Comparison of ENCODE assay signal across 16 cellular contexts in genomic region chr12:4817813-4818212, GRCh38.
A peak's percentile ranks its signal among the peaks of the same experiment; 100 is the strongest.
DNase-seq lines count a peak whose midpoint lies in the region; ATAC-seq and TF ChIP-seq lines count a peak whose summit lies in the region.
"Had no signal": no experiment of that assay in that cellular context is flagged by ENCODE, and none has a peak within 500 bp of the region (broad histone marks: within the 10 kb centered on the region; RNA-seq: fewer than 3 reads in every experiment).

No MANE protein-coding gene starts in this region.

- H3K27me3 ChIP-seq in BLaER1 (no peaks in the 10 kb centered on the region), OCI-LY1 (ENCODE audit: insufficient read depth, low read length) (no peaks in the 10 kb centered on the region)

- H3K9me3 ChIP-seq in BLaER1 (no peaks in the 10 kb centered on the region), OCI-LY1 (ENCODE audit: low read length) (no peaks in the 10 kb centered on the region)
- H3K9me3 ChIP-seq: MG63, suprapubic skin had no signal

- intact Hi-C loops in left ventricle myocardium superior (cut with micrococcal nuclease): no loop called here

- H3K27ac Mint-ChIP-seq in endothelial cell (ENCODE audit: unreplicated experiment): no peak overlapping the region
- H3K27ac Mint-ChIP-seq: memory B cell had no signal

- no peak overlapping the region for H2AFZ ChIP-seq in OCI-LY1 (ENCODE audit: low read length)
- H2AFZ ChIP-seq: parathyroid adenoma had no signal

- peaks cover 32% of the 10 kb centered on the region for H3K36me3 Mint-ChIP-seq in endothelial cell (ENCODE audit: low read depth, unreplicated experiment)
- H3K36me3 Mint-ChIP-seq: memory B cell had no signal

- peaks cover 100% of the 10 kb centered on the region for H3K4me1 ChIP-seq in BLaER1
- peaks cover 68% of the 10 kb centered on the region for H3K4me1 ChIP-seq in OCI-LY1 (ENCODE audit: insufficient read depth, low read length, severe bottlenecking)
- H3K4me1 ChIP-seq: parathyroid adenoma had no signal

- no peak overlapping the region for H3K4me3 Mint-ChIP-seq in endothelial cell (ENCODE audit: unreplicated experiment)
- H3K4me3 Mint-ChIP-seq: memory B cell had no signal

- H3K27ac ChIP-seq in BLaER1: peak overlapping the region; percentile 63
- peak overlapping the region; percentile 82 for H3K27ac ChIP-seq in OCI-LY1 (ENCODE audit: low read depth, low read length, poor library complexity, severe bottlenecking)
- H3K27ac ChIP-seq: parathyroid adenoma, RWPE1, suprapubic skin had no signal

- H4K20me1 ChIP-seq in BLaER1: no peaks in the 10 kb centered on the region
- no peaks in the 10 kb centered on the region for H4K20me1 ChIP-seq in OCI-LY1 (ENCODE audit: insufficient read depth, low read length)

- H3K27me3 Mint-ChIP-seq in endothelial cell (ENCODE audit: unreplicated experiment): peaks cover 3% of the 10 kb centered on the region
- H3K27me3 Mint-ChIP-seq: memory B cell had no signal

- H3K4me2 ChIP-seq in BLaER1 (peak overlapping the region; percentile 90), OCI-LY1 (ENCODE audit: low read length) (peak overlapping the region; percentile 49; the same call in 1 of the 2 replicates)

- H3K4me3 ChIP-seq in BLaER1 (peak overlapping the region; percentile 43), OCI-LY1 (ENCODE audit: low read depth, low read length, poor library complexity, severe bottlenecking) (peak overlapping the region; percentile 3)
- H3K4me3 ChIP-seq: MG63, suprapubic skin had no signal

- peak; percentile 16 for DNase-seq in MV-4-11 (lab: John Stamatoyannopoulos, UW)
- DNase-seq in left ventricle myocardium superior: peak; percentile 57
- no peak for DNase-seq in endothelial cell (ENCODE audit: low spot score)
- DNase-seq in CD1c-positive myeloid dendritic cell (ENCODE audit: extremely low spot score): no peak
- DNase-seq: activated CD4-positive, alpha-beta T cell treated with anti-CD3 and anti-CD28 coated beads for 48 hours; activated T-cell treated with anti-CD3 and anti-CD28 coated beads, Interleukin-2, amount 50 U/mL, for 48 hours; dermis blood vessel endothelial cell; MG63 had no signal

- H3F3A ChIP-seq in OCI-LY1 (ENCODE audit: insufficient read depth, low read length): no peaks in the 10 kb centered on the region; the same call in 1 of the 2 replicates

- H3K9ac ChIP-seq in BLaER1: peak overlapping the region; percentile 59
- peak overlapping the region; percentile 24; the same call in 1 of the 2 replicates for H3K9ac ChIP-seq in OCI-LY1 (ENCODE audit: low read length)
- H3K9ac ChIP-seq: parathyroid adenoma had no signal

- no peaks in the 10 kb centered on the region for H3K79me2 ChIP-seq in OCI-LY1 (ENCODE audit: insufficient read depth, low read length)
- H3K79me2 ChIP-seq: parathyroid adenoma had no signal

- TF ChIP-seq CTCF in OCI-LY1 (IDR thresholded peaks at IDR 0.05; ENCODE audit: low read length): no peak
- no peak for TF ChIP-seq CTCF in endothelial cell (IDR thresholded peaks at IDR 0.05; ENCODE audit: unreplicated experiment)

- H3K36me3 ChIP-seq in BLaER1: no peaks in the 10 kb centered on the region
- peaks cover 22% of the 10 kb centered on the region for H3K36me3 ChIP-seq in OCI-LY1 (ENCODE audit: insufficient read depth, low read length)
- H3K36me3 ChIP-seq: MG63, suprapubic skin had no signal

- H3K9me3 Mint-ChIP-seq in endothelial cell (ENCODE audit: unreplicated experiment): no peaks in the 10 kb centered on the region
- H3K9me3 Mint-ChIP-seq: memory B cell had no signal

- ATAC-seq in left ventricle myocardium superior: peak; percentile 94
- no peak for ATAC-seq in GM18520 (IDR thresholded peaks at IDR 0.05; ENCODE audit: unreplicated experiment)
- ATAC-seq in HG02798 (IDR thresholded peaks at IDR 0.05; ENCODE audit: poor library complexity, unreplicated experiment): no peak

- no peaks in the 10 kb centered on the region for H3K9me2 ChIP-seq in OCI-LY1 (ENCODE audit: low read depth, low read length)

- peaks cover 45% of the 10 kb centered on the region for H3K4me1 Mint-ChIP-seq in endothelial cell (ENCODE audit: unreplicated experiment)

Comparison
In these comparisons a context has a peak if more than half of its experiments do, and no peak if none do; other contexts are left out.
1. DNase-seq: peak in MV-4-11 (single experiment) and left ventricle myocardium superior (single experiment); none in endothelial cell (single experiment) and CD1c-positive myeloid dendritic cell (single experiment).